ENCODE assay signal across 19 cellular contexts in genomic region chr10:124860426-124860825, GRCh38.
"Had no signal": no experiment of that assay in that cellular context is flagged by ENCODE, and none has a peak within 500 bp of the region (broad histone marks: within the 10 kb centered on the region; RNA-seq: fewer than 3 reads in every experiment).

No MANE protein-coding gene starts in this region.

- DNase-seq: hippocampal formation; hypothalamus; immature natural killer cell; islet precursor cell; kidney; kidney glomerular epithelial cell; left cardiac atrium; left colon; left lung; left ventricle myocardium inferior; left ventricle myocardium superior; lower lobe of right lung; mammary epithelial cell; mesenchymal stem cell; mesendoderm; midbrain; mucosa of descending colon; naive B cell; naive thymus-derived CD4-positive, alpha-beta T cell had no signal
